Comparison of ENCODE assay signal across 8 cellular contexts in genomic region chr5:58891072-58891970, GRCh38.
A peak's percentile ranks its signal among the peaks of the same experiment; 100 is the strongest.
DNase-seq lines count a peak whose midpoint lies in the region; ATAC-seq, FAIRE-seq and TF ChIP-seq lines count a peak whose summit lies in the region.

No MANE protein-coding gene starts in this region.

- H3K36me3 ChIP-seq in SJCRH30: no peaks in the 10 kb centered on the region
- H3K36me3 ChIP-seq in thoracic aorta: no peaks in the 10 kb centered on the region

- H3K9me3 ChIP-seq in SJCRH30 (replicated peaks) (no peaks in the 10 kb centered on the region), thoracic aorta (no peaks in the 10 kb centered on the region)

- H3K4me1 ChIP-seq in SJCRH30 (no peaks in the 10 kb centered on the region), thoracic aorta (ENCODE audit: control insufficient read depth in 1 of 2, low read depth in 2 of 2) (peaks cover 14 to 36% of the 10 kb centered on the region in 2 donors)

- H3K27me3 ChIP-seq in SJCRH30: no peaks in the 10 kb centered on the region
- H3K27me3 ChIP-seq in thoracic aorta (replicated peaks; ENCODE audit: insufficient read depth): no peaks in the 10 kb centered on the region

- peak; percentile 14 for DNase-seq in NCI-H2196 (lab: John Stamatoyannopoulos, UW; ENCODE audit: unreplicated experiment)
- DNase-seq in NCI-H2196 treated with DMSO at 0.1 percent for 48 hours (lab: John Stamatoyannopoulos, UW; ENCODE audit: unreplicated experiment): no peak
- peak; percentile 77 for DNase-seq in HTR-8/SVneo (ENCODE audit: insufficient read length, low spot score)
- peak; percentile 70 to 87 for DNase-seq in SJCRH30
- peak; percentile 42 for DNase-seq in activated gamma-delta T cell treated with anti-CD3 and anti-CD28 coated beads, Interleukin-2, amount 50 U/mL, for 16 hours (ENCODE audit: low read depth)
- peak; percentile 10 to 50 for DNase-seq in frontal cortex (ENCODE audit: low spot score in 2 of 2)
- peak; percentile 67 for DNase-seq in omental fat pad (ENCODE audit: low spot score)
- peak; percentile 41 for DNase-seq in thoracic aorta (ENCODE audit: low spot score)

- H3K27ac ChIP-seq in SJCRH30 (peak overlapping the region; percentile 39), thoracic aorta (peak overlapping the region; percentile 63 to 81)

- peak overlapping the region; percentile 53 for H3K4me3 ChIP-seq in SJCRH30
- peak overlapping the region; percentile 59 for H3K4me3 ChIP-seq in thoracic aorta

- TF ChIP-seq CTCF in omental fat pad (IDR thresholded peaks at IDR 0.05): no peak
- peak; percentile 65 for TF ChIP-seq CTCF in thoracic aorta (IDR thresholded peaks at IDR 0.05)

- FAIRE-seq in HTR-8/SVneo (lab: Jason Lieb, UNC) (peak; percentile 58), frontal cortex (lab: Jason Lieb, UNC) (no peak)

- ATAC-seq in omental fat pad (ENCODE audit: low FRiP score) (peak; percentile 50), thoracic aorta (ENCODE audit: insufficient number of reproducible peaks, low FRiP score, low read depth) (peak; percentile 77)
